ENCODE assay signal across 9 cellular contexts in the genomic region with DNA sequence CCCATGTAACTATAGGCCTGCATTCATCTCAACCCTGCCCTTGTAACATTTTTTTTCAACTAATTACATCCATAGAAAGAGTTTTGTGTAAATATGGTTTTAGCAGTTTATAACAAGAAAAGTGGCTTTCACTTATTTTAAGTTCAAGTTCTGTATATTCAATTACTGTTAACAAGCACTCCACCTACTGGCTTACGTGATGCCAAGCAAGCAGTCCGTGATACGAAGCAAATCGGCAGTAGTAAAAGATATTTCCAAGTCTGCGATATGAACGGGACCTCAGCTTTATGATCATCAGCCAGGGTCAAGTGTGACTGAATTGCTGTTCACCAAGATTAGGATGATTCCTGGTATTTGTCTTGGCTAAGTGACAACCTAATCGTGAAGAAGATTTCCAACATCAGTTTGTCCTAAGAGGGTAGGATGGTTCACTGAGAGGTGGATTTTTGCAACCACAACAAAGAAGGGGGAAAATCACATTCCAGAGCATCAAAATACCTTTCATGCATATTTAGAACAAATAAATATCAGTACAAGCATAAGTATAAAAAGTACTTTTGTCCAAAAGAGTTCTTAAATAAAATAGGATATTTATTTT.
DNase-seq lines count a peak whose midpoint lies in the region; ATAC-seq lines count a peak whose summit lies in the region.
"Had no signal": no experiment of that assay in that cellular context is flagged by ENCODE, and none has a peak within 500 bp of the region (broad histone marks: within the 10 kb centered on the region; RNA-seq: fewer than 3 reads in every experiment).

No MANE protein-coding gene starts in this region.

- no peaks in the 10 kb centered on the region for H3K9me3 ChIP-seq in adipocyte (ENCODE audit: control insufficient read depth, low read length)
- H3K9me3 ChIP-seq: SJCRH30 had no signal

- H3K4me1 Mint-ChIP-seq in activated CD4-positive, alpha-beta T cell treated with anti-CD3 and anti-CD28 coated beads for 36 hours, result no peaks in the 10 kb centered on the region

- peak; percentile 52 for DNase-seq in GM03348 (ENCODE audit: low spot score)
- peak; percentile 84 for DNase-seq in NCI-H1092 treated with DMSO at 0.1 percent for 48 hours (lab: John Stamatoyannopoulos, UW)
- peak; percentile 82 for DNase-seq in adipocyte (ENCODE audit: low read depth)
- DNase-seq in midbrain (lab: John Stamatoyannopoulos, UW), result peak; percentile 0
- DNase-seq in activated CD4-positive, alpha-beta T cell treated with anti-CD3 and anti-CD28 coated beads for 36 hours, result no peak
- no peak for DNase-seq in NK-92 treated with Interleukin-12 subunit alpha and Interleukin-12 subunit beta, amount 100 ng/mL, for 24 hours (lab: John Stamatoyannopoulos, UW)
- DNase-seq in MV-4-11 (lab: John Stamatoyannopoulos, UW), result no peak
- no peak for DNase-seq in stimulated activated CD4-positive, alpha-beta T cell treated with anti-CD3 and anti-CD28 coated beads, Interleukin-2, amount 100 ng/mL, for 48 hours

- H3K9ac ChIP-seq in adipocyte (ENCODE audit: low read length), result peak overlapping the region; percentile 24

- H3K27ac Mint-ChIP-seq in activated CD4-positive, alpha-beta T cell treated with anti-CD3 and anti-CD28 coated beads for 36 hours, result no peak overlapping the region

- peaks cover 13% of the 10 kb centered on the region for H3K4me1 ChIP-seq in adipocyte (ENCODE audit: control insufficient read depth, insufficient read depth, low read length)
- H3K4me1 ChIP-seq: SJCRH30 had no signal

- no peak overlapping the region for H3K4me3 Mint-ChIP-seq in activated CD4-positive, alpha-beta T cell treated with anti-CD3 and anti-CD28 coated beads for 36 hours

- peaks cover 4% of the 10 kb centered on the region for H3K9me3 Mint-ChIP-seq in activated CD4-positive, alpha-beta T cell treated with anti-CD3 and anti-CD28 coated beads for 36 hours (ENCODE audit: low read depth)

- no peaks in the 10 kb centered on the region for H3K36me3 Mint-ChIP-seq in activated CD4-positive, alpha-beta T cell treated with anti-CD3 and anti-CD28 coated beads for 36 hours (ENCODE audit: low read depth)

- CTCF ChIA-PET in activated CD4-positive, alpha-beta T cell treated with anti-CD3 and anti-CD28 coated beads for 36 hours (lab: Charles Lee), result no interaction called here

- no peaks in the 10 kb centered on the region for H3K27me3 Mint-ChIP-seq in activated CD4-positive, alpha-beta T cell treated with anti-CD3 and anti-CD28 coated beads for 36 hours

- POLR2A ChIA-PET in activated CD4-positive, alpha-beta T cell treated with anti-CD3 and anti-CD28 coated beads for 36 hours (lab: Charles Lee), result no interaction called here

- no peaks in the 10 kb centered on the region for H3K36me3 ChIP-seq in adipocyte (ENCODE audit: control insufficient read depth, insufficient read depth, low read length, severe bottlenecking)
- H3K36me3 ChIP-seq: SJCRH30 had no signal

- no peak for ATAC-seq in activated CD4-positive, alpha-beta T cell treated with anti-CD3 and anti-CD28 coated beads for 36 hours

- H3K4me3 ChIP-seq in adipocyte (ENCODE audit: low read length), result peak overlapping the region; percentile 61
- H3K4me3 ChIP-seq: SJCRH30 had no signal

- intact Hi-C loops in activated CD4-positive, alpha-beta T cell treated with anti-CD3 and anti-CD28 coated beads for 36 hours (cut with DNase I, micrococcal nuclease), result no loop called here

- H3K27me3 ChIP-seq in adipocyte (replicated peaks; ENCODE audit: control insufficient read depth, insufficient read depth, low read length), result no peaks in the 10 kb centered on the region
- H3K27me3 ChIP-seq: SJCRH30 had no signal

Comparison
In these comparisons a context has a peak if more than half of its experiments do, and no peak if none do; other contexts are left out.
1. DNase-seq: peak in GM03348 (single experiment), NCI-H1092 treated with DMSO at 0.1 percent for 48 hours (single experiment), adipocyte (single experiment) and midbrain (single experiment); none in activated CD4-positive, alpha-beta T cell treated with anti-CD3 and anti-CD28 coated beads for 36 hours (single experiment), NK-92 treated with Interleukin-12 subunit alpha and Interleukin-12 subunit beta, amount 100 ng/mL, for 24 hours (single experiment), MV-4-11 (single experiment) and stimulated activated CD4-positive, alpha-beta T cell treated with anti-CD3 and anti-CD28 coated beads, Interleukin-2, amount 100 ng/mL, for 48 hours (0 of 2).